1 cellular context compared by ENCODE assay signal in the genomic region with DNA sequence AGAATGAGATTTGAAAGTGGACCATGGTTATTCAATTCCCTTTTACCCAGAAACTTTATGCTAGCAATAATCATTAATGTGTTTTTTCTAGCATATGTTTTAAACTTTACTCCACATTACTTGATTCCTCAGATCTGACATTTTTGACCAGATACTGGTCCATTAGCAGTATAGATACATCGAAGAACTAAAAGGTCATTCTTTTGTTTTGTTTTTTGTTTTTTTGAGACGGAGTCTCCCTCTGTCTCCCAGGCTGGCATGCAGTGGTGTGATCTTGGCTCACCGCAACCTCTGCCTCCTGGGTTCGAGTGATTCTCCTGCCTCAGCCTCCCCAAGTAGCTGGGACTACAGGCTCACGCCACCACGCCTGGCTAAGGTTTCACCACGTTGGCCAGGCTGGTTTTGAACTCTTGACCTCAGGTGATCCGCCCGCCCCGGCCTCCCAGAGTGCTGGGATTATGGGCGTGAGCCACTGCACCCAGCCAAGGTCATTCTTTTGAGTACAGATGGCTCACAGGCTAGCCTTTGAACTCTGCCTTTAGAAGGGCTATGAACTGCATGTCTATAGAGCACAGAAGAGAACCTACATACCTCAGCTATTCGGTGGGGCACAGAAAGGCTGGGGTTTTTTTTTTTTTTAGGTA.
TF ChIP-seq lines count a peak whose summit lies in the region.

No MANE protein-coding gene starts in this region.

TF ChIP-seq in HepG2, 621 proteins besides CTCF, POLR2A, EP300 and RAD21 (continued from another document and continues in another):
- TF ChIP-seq ZNF747 (CRISPR knock-in tag; IDR thresholded peaks at IDR 0.05; ENCODE audit: borderline replicate concordance) = peak; percentile 63; the same call in 1 of the 2 replicates
- TF ChIP-seq KAT7 (CRISPR knock-in tag; IDR thresholded peaks at IDR 0.05; ENCODE audit: borderline replicate concordance) = peak; percentile 69; the same call in 1 of the 2 replicates
- TF ChIP-seq KLF13 (CRISPR knock-in tag; IDR thresholded peaks at IDR 0.05) = no peak
- 0 out of 2 replicates have a peak, but pooled peaks have one; percentile 42 for TF ChIP-seq SALL2 (CRISPR knock-in tag; IDR thresholded peaks at IDR 0.05)
- TF ChIP-seq, protein P1, sequence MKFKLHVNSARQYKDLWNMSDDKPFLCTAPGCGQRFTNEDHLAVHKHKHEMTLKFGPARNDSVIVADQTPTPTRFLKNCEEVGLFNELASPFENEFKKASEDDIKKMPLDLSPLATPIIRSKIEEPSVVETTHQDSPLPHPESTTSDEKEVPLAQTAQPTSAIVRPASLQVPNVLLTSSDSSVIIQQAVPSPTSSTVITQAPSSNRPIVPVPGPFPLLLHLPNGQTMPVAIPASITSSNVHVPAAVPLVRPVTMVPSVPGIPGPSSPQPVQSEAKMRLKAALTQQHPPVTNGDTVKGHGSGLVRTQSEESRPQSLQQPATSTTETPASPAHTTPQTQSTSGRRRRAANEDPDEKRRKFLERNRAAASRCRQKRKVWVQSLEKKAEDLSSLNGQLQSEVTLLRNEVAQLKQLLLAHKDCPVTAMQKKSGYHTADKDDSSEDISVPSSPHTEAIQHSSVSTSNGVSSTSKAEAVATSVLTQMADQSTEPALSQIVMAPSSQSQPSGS (CRISPR knock-in tag; IDR thresholded peaks at IDR 0.05) = peak; percentile 88
- TF ChIP-seq, protein P2, sequence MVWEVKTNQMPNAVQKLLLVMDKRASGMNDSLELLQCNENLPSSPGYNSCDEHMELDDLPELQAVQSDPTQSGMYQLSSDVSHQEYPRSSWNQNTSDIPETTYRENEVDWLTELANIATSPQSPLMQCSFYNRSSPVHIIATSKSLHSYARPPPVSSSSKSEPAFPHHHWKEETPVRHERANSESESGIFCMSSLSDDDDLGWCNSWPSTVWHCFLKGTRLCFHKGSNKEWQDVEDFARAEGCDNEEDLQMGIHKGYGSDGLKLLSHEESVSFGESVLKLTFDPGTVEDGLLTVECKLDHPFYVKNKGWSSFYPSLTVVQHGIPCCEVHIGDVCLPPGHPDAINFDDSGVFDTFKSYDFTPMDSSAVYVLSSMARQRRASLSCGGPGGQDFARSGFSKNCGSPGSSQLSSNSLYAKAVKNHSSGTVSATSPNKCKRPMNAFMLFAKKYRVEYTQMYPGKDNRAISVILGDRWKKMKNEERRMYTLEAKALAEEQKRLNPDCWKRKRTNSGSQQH (CRISPR knock-in tag; IDR thresholded peaks at IDR 0.05; ENCODE audit: low read depth) = no peak
- peak; percentile 69 for TF ChIP-seq ZKSCAN8 (CRISPR knock-in tag; IDR thresholded peaks at IDR 0.05; ENCODE audit: borderline replicate concordance)
- no peak for TF ChIP-seq FOXA1 (IDR thresholded peaks at IDR 0.05)
- peak; percentile 49; the same call in 1 of the 2 replicates for TF ChIP-seq FOXA1 (CRISPR knock-in tag; IDR thresholded peaks at IDR 0.05)
- TF ChIP-seq ZNF777 (CRISPR knock-in tag; IDR thresholded peaks at IDR 0.05) = no peak
- TF ChIP-seq, protein P3, sequence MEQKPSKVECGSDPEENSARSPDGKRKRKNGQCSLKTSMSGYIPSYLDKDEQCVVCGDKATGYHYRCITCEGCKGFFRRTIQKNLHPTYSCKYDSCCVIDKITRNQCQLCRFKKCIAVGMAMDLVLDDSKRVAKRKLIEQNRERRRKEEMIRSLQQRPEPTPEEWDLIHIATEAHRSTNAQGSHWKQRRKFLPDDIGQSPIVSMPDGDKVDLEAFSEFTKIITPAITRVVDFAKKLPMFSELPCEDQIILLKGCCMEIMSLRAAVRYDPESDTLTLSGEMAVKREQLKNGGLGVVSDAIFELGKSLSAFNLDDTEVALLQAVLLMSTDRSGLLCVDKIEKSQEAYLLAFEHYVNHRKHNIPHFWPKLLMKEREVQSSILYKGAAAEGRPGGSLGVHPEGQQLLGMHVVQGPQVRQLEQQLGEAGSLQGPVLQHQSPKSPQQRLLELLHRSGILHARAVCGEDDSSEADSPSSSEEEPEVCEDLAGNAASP (CRISPR knock-in tag; IDR thresholded peaks at IDR 0.05; ENCODE audit: borderline replicate concordance) = peak; percentile 95
- no peak for TF ChIP-seq ZNF607 (CRISPR knock-in tag; IDR thresholded peaks at IDR 0.05; ENCODE audit: borderline replicate concordance)
- TF ChIP-seq NKX3-1 (CRISPR knock-in tag; IDR thresholded peaks at IDR 0.05) = 0 out of 2 replicates have a peak, but pooled peaks have one; percentile 64
- no peak for TF ChIP-seq ZNF562 (CRISPR knock-in tag; IDR thresholded peaks at IDR 0.05; ENCODE audit: borderline replicate concordance)
- peak; percentile 80; the same call in 1 of the 2 replicates for TF ChIP-seq ZNF670 (CRISPR knock-in tag; IDR thresholded peaks at IDR 0.05; ENCODE audit: borderline replicate concordance)
- TF ChIP-seq, protein P4, sequence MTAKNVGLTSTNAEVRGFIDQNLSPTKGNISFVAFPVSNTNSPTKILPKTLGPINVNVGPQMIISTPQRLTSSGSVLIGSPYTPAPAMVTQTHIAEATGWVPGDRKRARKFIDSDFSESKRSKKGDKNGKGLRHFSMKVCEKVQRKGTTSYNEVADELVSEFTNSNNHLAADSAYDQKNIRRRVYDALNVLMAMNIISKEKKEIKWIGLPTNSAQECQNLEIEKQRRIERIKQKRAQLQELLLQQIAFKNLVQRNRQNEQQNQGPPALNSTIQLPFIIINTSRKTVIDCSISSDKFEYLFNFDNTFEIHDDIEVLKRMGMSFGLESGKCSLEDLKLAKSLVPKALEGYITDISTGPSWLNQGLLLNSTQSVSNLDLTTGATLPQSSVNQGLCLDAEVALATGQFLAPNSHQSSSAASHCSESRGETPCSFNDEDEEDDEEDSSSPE (CRISPR knock-in tag; IDR thresholded peaks at IDR 0.05) = no peak
- TF ChIP-seq ZNF644 (CRISPR knock-in tag; IDR thresholded peaks at IDR 0.05; ENCODE audit: low read depth) = peak; percentile 97
- TF ChIP-seq, protein P5, sequence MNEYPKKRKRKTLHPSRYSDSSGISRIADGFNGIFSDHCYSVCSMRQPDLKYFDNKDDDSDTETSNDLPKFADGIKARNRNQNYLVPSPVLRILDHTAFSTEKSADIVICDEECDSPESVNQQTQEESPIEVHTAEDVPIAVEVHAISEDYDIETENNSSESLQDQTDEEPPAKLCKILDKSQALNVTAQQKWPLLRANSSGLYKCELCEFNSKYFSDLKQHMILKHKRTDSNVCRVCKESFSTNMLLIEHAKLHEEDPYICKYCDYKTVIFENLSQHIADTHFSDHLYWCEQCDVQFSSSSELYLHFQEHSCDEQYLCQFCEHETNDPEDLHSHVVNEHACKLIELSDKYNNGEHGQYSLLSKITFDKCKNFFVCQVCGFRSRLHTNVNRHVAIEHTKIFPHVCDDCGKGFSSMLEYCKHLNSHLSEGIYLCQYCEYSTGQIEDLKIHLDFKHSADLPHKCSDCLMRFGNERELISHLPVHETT (CRISPR knock-in tag; conservative IDR thresholded peaks at IDR 0.05) = 0 out of 2 replicates have a peak, but pooled peaks have one; percentile 36
- TF ChIP-seq ZKSCAN5 (CRISPR knock-in tag; IDR thresholded peaks at IDR 0.05) = no peak
- no peak for TF ChIP-seq NONO (IDR thresholded peaks at IDR 0.05)
- TF ChIP-seq NONO (CRISPR knock-in tag; conservative IDR thresholded peaks at IDR 0.05) = peak; percentile 87
- TF ChIP-seq SPEN (CRISPR knock-in tag; IDR thresholded peaks at IDR 0.05; ENCODE audit: low read depth) = peak; percentile 53; the same call in 1 of the 2 replicates
- TF ChIP-seq, protein P6, sequence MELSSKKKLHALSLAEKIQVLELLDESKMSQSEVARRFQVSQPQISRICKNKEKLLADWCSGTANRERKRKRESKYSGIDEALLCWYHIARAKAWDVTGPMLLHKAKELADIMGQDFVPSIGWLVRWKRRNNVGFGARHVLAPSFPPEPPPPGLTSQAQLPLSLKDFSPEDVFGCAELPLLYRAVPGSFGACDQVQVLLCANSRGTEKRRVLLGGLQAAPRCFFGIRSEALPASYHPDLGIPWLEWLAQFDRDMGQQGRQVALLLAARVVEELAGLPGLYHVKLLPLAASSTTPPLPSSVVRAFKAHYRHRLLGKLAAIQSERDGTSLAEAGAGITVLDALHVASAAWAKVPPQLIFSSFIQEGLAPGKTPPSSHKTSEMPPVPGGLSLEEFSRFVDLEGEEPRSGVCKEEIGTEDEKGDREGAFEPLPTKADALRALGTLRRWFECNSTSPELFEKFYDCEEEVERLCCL (CRISPR knock-in tag; IDR thresholded peaks at IDR 0.05; ENCODE audit: borderline replicate concordance) = no peak
- peak; percentile 46; the same call in 1 of the 2 replicates for TF ChIP-seq TOE1 (CRISPR knock-in tag; IDR thresholded peaks at IDR 0.05)
- TF ChIP-seq, protein P7, sequence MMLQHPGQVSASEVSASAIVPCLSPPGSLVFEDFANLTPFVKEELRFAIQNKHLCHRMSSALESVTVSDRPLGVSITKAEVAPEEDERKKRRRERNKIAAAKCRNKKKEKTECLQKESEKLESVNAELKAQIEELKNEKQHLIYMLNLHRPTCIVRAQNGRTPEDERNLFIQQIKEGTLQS (CRISPR knock-in tag; IDR thresholded peaks at IDR 0.05) = peak; percentile 33; the same call in 1 of the 2 replicates
- no peak for TF ChIP-seq PHF20 (CRISPR knock-in tag; IDR thresholded peaks at IDR 0.05)
- peak; percentile 99 for TF ChIP-seq RARA (CRISPR knock-in tag; IDR thresholded peaks at IDR 0.05)
- TF ChIP-seq ZNF331 (CRISPR knock-in tag; IDR thresholded peaks at IDR 0.05) = peak; percentile 86
- peak; percentile 96; the same call in 1 of the 2 replicates for TF ChIP-seq MTA1 (CRISPR knock-in tag; IDR thresholded peaks at IDR 0.05; ENCODE audit: borderline replicate concordance)
- peak; percentile 72; the same call in 1 of the 2 replicates for TF ChIP-seq ZNF274 (CRISPR knock-in tag; IDR thresholded peaks at IDR 0.05)
- peak; percentile 56; the same call in 1 of the 2 replicates for TF ChIP-seq ELF3 (CRISPR knock-in tag; IDR thresholded peaks at IDR 0.05)
- TF ChIP-seq, protein P8, sequence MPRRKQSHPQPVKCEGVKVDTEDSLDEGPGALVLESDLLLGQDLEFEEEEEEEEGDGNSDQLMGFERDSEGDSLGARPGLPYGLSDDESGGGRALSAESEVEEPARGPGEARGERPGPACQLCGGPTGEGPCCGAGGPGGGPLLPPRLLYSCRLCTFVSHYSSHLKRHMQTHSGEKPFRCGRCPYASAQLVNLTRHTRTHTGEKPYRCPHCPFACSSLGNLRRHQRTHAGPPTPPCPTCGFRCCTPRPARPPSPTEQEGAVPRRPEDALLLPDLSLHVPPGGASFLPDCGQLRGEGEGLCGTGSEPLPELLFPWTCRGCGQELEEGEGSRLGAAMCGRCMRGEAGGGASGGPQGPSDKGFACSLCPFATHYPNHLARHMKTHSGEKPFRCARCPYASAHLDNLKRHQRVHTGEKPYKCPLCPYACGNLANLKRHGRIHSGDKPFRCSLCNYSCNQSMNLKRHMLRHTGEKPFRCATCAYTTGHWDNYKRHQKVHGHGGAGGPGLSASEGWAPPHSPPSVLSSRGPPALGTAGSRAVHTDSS (CRISPR knock-in tag; conservative IDR thresholded peaks at IDR 0.05) = no peak
- no peak for TF ChIP-seq ZNF780A (CRISPR knock-in tag; IDR thresholded peaks at IDR 0.05)
- TF ChIP-seq, protein P9, sequence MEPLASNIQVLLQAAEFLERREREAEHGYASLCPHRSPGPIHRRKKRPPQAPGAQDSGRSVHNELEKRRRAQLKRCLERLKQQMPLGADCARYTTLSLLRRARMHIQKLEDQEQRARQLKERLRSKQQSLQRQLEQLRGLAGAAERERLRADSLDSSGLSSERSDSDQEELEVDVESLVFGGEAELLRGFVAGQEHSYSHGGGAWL (CRISPR knock-in tag; IDR thresholded peaks at IDR 0.05) = 0 out of 2 replicates have a peak, but pooled peaks have one; percentile 38
- TF ChIP-seq, protein P10, sequence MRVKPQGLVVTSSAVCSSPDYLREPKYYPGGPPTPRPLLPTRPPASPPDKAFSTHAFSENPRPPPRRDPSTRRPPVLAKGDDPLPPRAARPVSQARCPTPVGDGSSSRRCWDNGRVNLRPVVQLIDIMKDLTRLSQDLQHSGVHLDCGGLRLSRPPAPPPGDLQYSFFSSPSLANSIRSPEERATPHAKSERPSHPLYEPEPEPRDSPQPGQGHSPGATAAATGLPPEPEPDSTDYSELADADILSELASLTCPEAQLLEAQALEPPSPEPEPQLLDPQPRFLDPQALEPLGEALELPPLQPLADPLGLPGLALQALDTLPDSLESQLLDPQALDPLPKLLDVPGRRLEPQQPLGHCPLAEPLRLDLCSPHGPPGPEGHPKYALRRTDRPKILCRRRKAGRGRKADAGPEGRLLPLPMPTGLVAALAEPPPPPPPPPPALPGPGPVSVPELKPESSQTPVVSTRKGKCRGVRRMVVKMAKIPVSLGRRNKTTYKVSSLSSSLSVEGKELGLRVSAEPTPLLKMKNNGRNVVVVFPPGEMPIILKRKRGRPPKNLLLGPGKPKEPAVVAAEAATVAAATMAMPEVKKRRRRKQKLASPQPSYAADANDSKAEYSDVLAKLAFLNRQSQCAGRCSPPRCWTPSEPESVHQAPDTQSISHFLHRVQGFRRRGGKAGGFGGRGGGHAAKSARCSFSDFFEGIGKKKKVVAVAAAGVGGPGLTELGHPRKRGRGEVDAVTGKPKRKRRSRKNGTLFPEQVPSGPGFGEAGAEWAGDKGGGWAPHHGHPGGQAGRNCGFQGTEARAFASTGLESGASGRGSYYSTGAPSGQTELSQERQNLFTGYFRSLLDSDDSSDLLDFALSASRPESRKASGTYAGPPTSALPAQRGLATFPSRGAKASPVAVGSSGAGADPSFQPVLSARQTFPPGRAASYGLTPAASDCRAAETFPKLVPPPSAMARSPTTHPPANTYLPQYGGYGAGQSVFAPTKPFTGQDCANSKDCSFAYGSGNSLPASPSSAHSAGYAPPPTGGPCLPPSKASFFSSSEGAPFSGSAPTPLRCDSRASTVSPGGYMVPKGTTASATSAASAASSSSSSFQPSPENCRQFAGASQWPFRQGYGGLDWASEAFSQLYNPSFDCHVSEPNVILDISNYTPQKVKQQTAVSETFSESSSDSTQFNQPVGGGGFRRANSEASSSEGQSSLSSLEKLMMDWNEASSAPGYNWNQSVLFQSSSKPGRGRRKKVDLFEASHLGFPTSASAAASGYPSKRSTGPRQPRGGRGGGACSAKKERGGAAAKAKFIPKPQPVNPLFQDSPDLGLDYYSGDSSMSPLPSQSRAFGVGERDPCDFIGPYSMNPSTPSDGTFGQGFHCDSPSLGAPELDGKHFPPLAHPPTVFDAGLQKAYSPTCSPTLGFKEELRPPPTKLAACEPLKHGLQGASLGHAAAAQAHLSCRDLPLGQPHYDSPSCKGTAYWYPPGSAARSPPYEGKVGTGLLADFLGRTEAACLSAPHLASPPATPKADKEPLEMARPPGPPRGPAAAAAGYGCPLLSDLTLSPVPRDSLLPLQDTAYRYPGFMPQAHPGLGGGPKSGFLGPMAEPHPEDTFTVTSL (CRISPR knock-in tag; IDR thresholded peaks at IDR 0.05; ENCODE audit: borderline replicate concordance) = peak; percentile 85; the same call in 1 of the 2 replicates
- no peak for TF ChIP-seq RFXANK (CRISPR knock-in tag; IDR thresholded peaks at IDR 0.05)
- TF ChIP-seq, protein P11, sequence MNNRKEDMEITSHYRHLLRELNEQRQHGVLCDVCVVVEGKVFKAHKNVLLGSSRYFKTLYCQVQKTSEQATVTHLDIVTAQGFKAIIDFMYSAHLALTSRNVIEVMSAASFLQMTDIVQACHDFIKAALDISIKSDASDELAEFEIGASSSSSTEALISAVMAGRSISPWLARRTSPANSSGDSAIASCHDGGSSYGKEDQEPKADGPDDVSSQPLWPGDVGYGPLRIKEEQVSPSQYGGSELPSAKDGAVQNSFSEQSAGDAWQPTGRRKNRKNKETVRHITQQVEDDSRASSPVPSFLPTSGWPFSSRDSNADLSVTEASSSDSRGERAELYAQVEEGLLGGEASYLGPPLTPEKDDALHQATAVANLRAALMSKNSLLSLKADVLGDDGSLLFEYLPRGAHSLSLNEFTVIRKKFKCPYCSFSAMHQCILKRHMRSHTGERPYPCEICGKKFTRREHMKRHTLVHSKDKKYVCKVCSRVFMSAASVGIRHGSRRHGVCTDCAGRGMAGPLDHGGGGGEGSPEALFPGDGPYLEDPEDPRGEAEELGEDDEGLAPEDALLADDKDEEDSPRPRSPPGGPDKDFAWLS (CRISPR knock-in tag; IDR thresholded peaks at IDR 0.05; ENCODE audit: borderline replicate concordance) = no peak
